Comparison of ENCODE assay signal across 8 cellular contexts in genomic region chr5:79235578-79236363, GRCh38. TPM values are rescaled to one million over a fixed set of nuclear protein-coding genes. Genes with fewer than 3 reads are reported as not detected.
DNase-seq lines count a peak whose midpoint lies in the region; ATAC-seq and TF ChIP-seq lines count a peak whose summit lies in the region.

A gene with protein sequence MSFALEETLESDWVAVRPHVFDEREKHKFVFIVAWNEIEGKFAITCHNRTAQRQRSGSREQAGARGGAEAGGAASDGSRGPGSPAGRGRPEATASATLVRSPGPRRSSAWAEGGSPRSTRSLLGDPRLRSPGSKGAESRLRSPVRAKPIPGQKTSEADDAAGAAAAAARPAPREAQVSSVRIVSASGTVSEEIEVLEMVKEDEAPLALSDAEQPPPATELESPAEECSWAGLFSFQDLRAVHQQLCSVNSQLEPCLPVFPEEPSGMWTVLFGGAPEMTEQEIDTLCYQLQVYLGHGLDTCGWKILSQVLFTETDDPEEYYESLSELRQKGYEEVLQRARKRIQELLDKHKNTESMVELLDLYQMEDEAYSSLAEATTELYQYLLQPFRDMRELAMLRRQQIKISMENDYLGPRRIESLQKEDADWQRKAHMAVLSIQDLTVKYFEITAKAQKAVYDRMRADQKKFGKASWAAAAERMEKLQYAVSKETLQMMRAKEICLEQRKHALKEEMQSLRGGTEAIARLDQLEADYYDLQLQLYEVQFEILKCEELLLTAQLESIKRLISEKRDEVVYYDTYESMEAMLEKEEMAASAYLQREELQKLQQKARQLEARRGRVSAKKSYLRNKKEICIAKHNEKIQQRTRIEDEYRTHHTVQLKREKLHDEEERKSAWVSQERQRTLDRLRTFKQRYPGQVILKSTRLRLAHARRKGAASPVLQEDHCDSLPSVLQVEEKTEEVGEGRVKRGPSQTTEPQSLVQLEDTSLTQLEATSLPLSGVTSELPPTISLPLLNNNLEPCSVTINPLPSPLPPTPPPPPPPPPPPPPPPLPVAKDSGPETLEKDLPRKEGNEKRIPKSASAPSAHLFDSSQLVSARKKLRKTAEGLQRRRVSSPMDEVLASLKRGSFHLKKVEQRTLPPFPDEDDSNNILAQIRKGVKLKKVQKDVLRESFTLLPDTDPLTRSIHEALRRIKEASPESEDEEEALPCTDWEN (plus strand): TSS chr5:79236131. CDS start chr5:79236651, 520 bp downstream.

- peaks cover 3% of the 10 kb centered on the region for H3K36me3 Mint-ChIP-seq in activated T-helper 2 cell treated with anti-CD3 and anti-CD28 coated beads, Interferon-gamma antibody, Interleukin-2, Interleukin-4, amounts not matched to agents 10 μg/mL and 5 μg/mL and 100 μg/mL, durations not matched to agents 14 hours and 24 hours and 36 hours (ENCODE audit: low read depth)
- H3K36me3 Mint-ChIP-seq in nephron (ENCODE audit: low read depth), result peaks cover 5% of the 10 kb centered on the region

- intact Hi-C loops in activated T-helper 2 cell treated with anti-CD3 and anti-CD28 coated beads, Interferon-gamma antibody, Interleukin-2, Interleukin-4, amounts not matched to agents 10 μg/mL and 5 μg/mL and 100 μg/mL, durations not matched to agents 14 hours and 24 hours and 36 hours (cut with micrococcal nuclease), result loop anchor here (1.0 to 10.0 kb wide), 5 partner anchors 251 to 1419 kb away; partner anchors contain the start of genes ARSB, DHFR, MSH3 and MTX3

- peak within 1 kb of the TSS; percentile 92 for H3K27ac Mint-ChIP-seq in activated T-helper 2 cell treated with anti-CD3 and anti-CD28 coated beads, Interferon-gamma antibody, Interleukin-2, Interleukin-4, amounts not matched to agents 10 μg/mL and 5 μg/mL and 100 μg/mL, durations not matched to agents 14 hours and 24 hours and 36 hours
- H3K27ac Mint-ChIP-seq in nephron, result peak within 1 kb of the TSS; percentile 83 to 95 (median 90)

- no peaks in the 10 kb centered on the region for H3K9me3 Mint-ChIP-seq in activated T-helper 2 cell treated with anti-CD3 and anti-CD28 coated beads, Interferon-gamma antibody, Interleukin-2, Interleukin-4, amounts not matched to agents 10 μg/mL and 5 μg/mL and 100 μg/mL, durations not matched to agents 14 hours and 24 hours and 36 hours
- H3K9me3 Mint-ChIP-seq in nephron, result no peaks in the 10 kb centered on the region

- H3K4me3 Mint-ChIP-seq in activated T-helper 2 cell treated with anti-CD3 and anti-CD28 coated beads, Interferon-gamma antibody, Interleukin-2, Interleukin-4, amounts not matched to agents 10 μg/mL and 5 μg/mL and 100 μg/mL, durations not matched to agents 14 hours and 24 hours and 36 hours (ENCODE audit: low read depth), result peak within 1 kb of the TSS; percentile 87
- H3K4me3 Mint-ChIP-seq in nephron, result peak within 1 kb of the TSS; percentile 95 to 97 (median 96)

- H3K4me1 Mint-ChIP-seq in activated T-helper 2 cell treated with anti-CD3 and anti-CD28 coated beads, Interferon-gamma antibody, Interleukin-2, Interleukin-4, amounts not matched to agents 10 μg/mL and 5 μg/mL and 100 μg/mL, durations not matched to agents 14 hours and 24 hours and 36 hours (ENCODE audit: low read depth), result peaks cover 22% of the 10 kb centered on the region
- H3K4me1 Mint-ChIP-seq in nephron, result peaks cover 27% of the 10 kb centered on the region

- H3K4me3 ChIP-seq in fibroblast of pulmonary artery (replicated peaks; ENCODE audit: low read depth, low read length), result peak within 1 kb of the TSS; percentile 63

- DNase-seq in DMS153 (lab: John Stamatoyannopoulos, UW) (peak; percentile 40), RKO (ENCODE audit: low spot score) (peak; percentile 90), fibroblast of pulmonary artery (ENCODE audit: low read depth) (peak; percentile 86)
- peak; percentile 71 for DNase-seq in activated T-helper 2 cell treated with anti-CD3 and anti-CD28 coated beads, Interferon-gamma antibody, Interleukin-2, Interleukin-4, amounts not matched to agents 10 μg/mL and 5 μg/mL and 100 μg/mL, durations not matched to agents 14 hours and 24 hours and 36 hours (ENCODE audit: low spot score)
- peak; percentile 83 for DNase-seq in stimulated activated naive CD8-positive, alpha-beta T cell treated with anti-CD3 and anti-CD28 coated beads, Interleukin-15, Interleukin-2, amounts not matched to agents 100 U/mL and 50 U/mL, for 24 hours

- TF ChIP-seq CTCF in fibroblast of pulmonary artery (IDR thresholded peaks at IDR 0.05; ENCODE audit: low read length, missing control alignments) (no peak), nephron (IDR thresholded peaks at IDR 0.05; ENCODE audit: unreplicated experiment in 3 of 3) (no peak)

- peak; percentile 66 for ATAC-seq in GM21529 (IDR thresholded peaks at IDR 0.05; ENCODE audit: unreplicated experiment)
- peak; percentile 79 for ATAC-seq in stimulated activated naive CD8-positive, alpha-beta T cell treated with anti-CD3 and anti-CD28 coated beads, Interleukin-15, Interleukin-2, amounts not matched to agents 100 U/mL and 50 U/mL, for 24 hours

- no peaks in the 10 kb centered on the region for H3K27me3 Mint-ChIP-seq in activated T-helper 2 cell treated with anti-CD3 and anti-CD28 coated beads, Interferon-gamma antibody, Interleukin-2, Interleukin-4, amounts not matched to agents 10 μg/mL and 5 μg/mL and 100 μg/mL, durations not matched to agents 14 hours and 24 hours and 36 hours (ENCODE audit: low read depth)
- peaks cover 10% of the 10 kb centered on the region for H3K27me3 Mint-ChIP-seq in nephron (ENCODE audit: low read depth)

- TF ChIP-seq EP300 in Ishikawa (IDR thresholded peaks at IDR 0.05; ENCODE audit: borderline replicate concordance), result no peak

- no peak for TF ChIP-seq RAD21 in Ishikawa (IDR thresholded peaks at IDR 0.05; ENCODE audit: low read depth)

TF ChIP-seq in Ishikawa, 13 proteins besides CTCF, POLR2A, EP300 and RAD21:
- no peak for TF ChIP-seq FOXM1 (IDR thresholded peaks at IDR 0.05; ENCODE audit: borderline replicate concordance, low read depth)
- peak; percentile 77 for TF ChIP-seq CREB1 (IDR thresholded peaks at IDR 0.05; ENCODE audit: low read depth)
- TF ChIP-seq, protein P1, sequence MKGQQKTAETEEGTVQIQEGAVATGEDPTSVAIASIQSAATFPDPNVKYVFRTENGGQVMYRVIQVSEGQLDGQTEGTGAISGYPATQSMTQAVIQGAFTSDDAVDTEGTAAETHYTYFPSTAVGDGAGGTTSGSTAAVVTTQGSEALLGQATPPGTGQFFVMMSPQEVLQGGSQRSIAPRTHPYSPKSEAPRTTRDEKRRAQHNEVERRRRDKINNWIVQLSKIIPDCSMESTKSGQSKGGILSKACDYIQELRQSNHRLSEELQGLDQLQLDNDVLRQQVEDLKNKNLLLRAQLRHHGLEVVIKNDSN (IDR thresholded peaks at IDR 0.05), result peak; percentile 93
- TF ChIP-seq YY1 (IDR thresholded peaks at IDR 0.05; ENCODE audit: low read depth), result 0 out of 2 replicates have a peak, but pooled peaks have one; percentile 28
- TF ChIP-seq, protein P2, sequence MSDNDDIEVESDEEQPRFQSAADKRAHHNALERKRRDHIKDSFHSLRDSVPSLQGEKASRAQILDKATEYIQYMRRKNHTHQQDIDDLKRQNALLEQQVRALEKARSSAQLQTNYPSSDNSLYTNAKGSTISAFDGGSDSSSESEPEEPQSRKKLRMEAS (IDR thresholded peaks at IDR 0.05), result peak; percentile 96
- peak; percentile 79 for TF ChIP-seq TAF1 (IDR thresholded peaks at IDR 0.05; ENCODE audit: low read depth)
- no peak for TF ChIP-seq NFIC (IDR thresholded peaks at IDR 0.05)
- no peak for TF ChIP-seq REST (IDR thresholded peaks at IDR 0.05; ENCODE audit: low read depth)
- 0 out of 2 replicates have a peak, but pooled peaks have one; percentile 25 for TF ChIP-seq TCF12 (IDR thresholded peaks at IDR 0.05; ENCODE audit: low read depth)
- peak; percentile 19; the same call in 1 of the 2 replicates for TF ChIP-seq ZBTB7A (IDR thresholded peaks at IDR 0.05; ENCODE audit: low read depth)

RNA-seq across cellular contexts. Expression of the gene that starts here (rescaled TPM):
- total RNA-seq in activated T-helper 2 cell treated with anti-CD3 and anti-CD28 coated beads, Interferon-gamma antibody, Interleukin-2, Interleukin-4, amounts not matched to agents 10 μg/mL and 5 μg/mL and 100 μg/mL, durations not matched to agents 14 hours and 24 hours and 36 hours, result 4.4 and 5.8 TPM in 2 replicates

Comparison
In these comparisons a context has a peak if more than half of its experiments do, and no peak if none do; other contexts are left out.
1. Peak in every context shown above with its lines: DNase-seq, ATAC-seq and H3K4me3 ChIP-seq.
2. DNase-seq: peak in every context shown above with its lines; median percentile 90 in RKO; 86 in fibroblast of pulmonary artery; 83 in stimulated activated naive CD8-positive, alpha-beta T cell treated with anti-CD3 and anti-CD28 coated beads, Interleukin-15, Interleukin-2, amounts not matched to agents 100 U/mL and 50 U/mL, for 24 hours; 71 in activated T-helper 2 cell treated with anti-CD3 and anti-CD28 coated beads, Interferon-gamma antibody, Interleukin-2, Interleukin-4, amounts not matched to agents 10 μg/mL and 5 μg/mL and 100 μg/mL, durations not matched to agents 14 hours and 24 hours and 36 hours; 40 in DMS153.